ENCODE assay signal across 2 cellular contexts in genomic region chr1:214584805-214585766, GRCh38.
TF ChIP-seq lines count a peak whose summit lies in the region.

No MANE protein-coding gene starts in this region.

TF ChIP-seq in K562, 482 proteins besides CTCF, POLR2A, EP300 and RAD21:
- TF ChIP-seq ZNF197 (CRISPR knock-in tag; IDR thresholded peaks at IDR 0.05; ENCODE audit: low read depth) = no peak
- TF ChIP-seq HDAC6 (IDR thresholded peaks at IDR 0.05; ENCODE audit: low read depth, low read length) = no peak
- TF ChIP-seq TBL1XR1 (IDR thresholded peaks at IDR 0.05; ENCODE audit: low read length in 2 of 2) = no peak
- no peak for TF ChIP-seq FOXA1 (IDR thresholded peaks at IDR 0.05; ENCODE audit: borderline replicate concordance)
- TF ChIP-seq PHF8 (IDR thresholded peaks at IDR 0.05; ENCODE audit: borderline replicate concordance, low read length) = no peak
- no peak for TF ChIP-seq GABPB1 (CRISPR knock-in tag; IDR thresholded peaks at IDR 0.05)
- TF ChIP-seq RBM14 (IDR thresholded peaks at IDR 0.05; ENCODE audit: borderline replicate concordance, insufficient read depth, low read depth, low read length) = no peak
- no peak for TF ChIP-seq ELK3 (CRISPR knock-in tag; IDR thresholded peaks at IDR 0.05)
- TF ChIP-seq CGGBP1 (CRISPR knock-in tag; IDR thresholded peaks at IDR 0.05) = no peak
- no peak for TF ChIP-seq IFI16 (CRISPR knock-in tag; IDR thresholded peaks at IDR 0.05)
- no peak for TF ChIP-seq SAP30 (IDR thresholded peaks at IDR 0.05; ENCODE audit: borderline replicate concordance, insufficient read depth, low read depth, low read length, poor library complexity, severe bottlenecking)
- 0 out of 2 replicates have a peak, but pooled peaks have one; percentile 12 for TF ChIP-seq SMC3 (conservative IDR thresholded peaks at IDR 0.05; ENCODE audit: insufficient read depth, low read depth, low read length)
- TF ChIP-seq ZNF75A (CRISPR knock-in tag; IDR thresholded peaks at IDR 0.05) = 0 out of 2 replicates have a peak, but pooled peaks have one; percentile 16
- TF ChIP-seq KLF16 (IDR thresholded peaks at IDR 0.05) = peak; percentile 46; the same call in 1 of the 2 replicates
- TF ChIP-seq TSHZ1 (CRISPR knock-in tag; IDR thresholded peaks at IDR 0.05) = no peak
- TF ChIP-seq DMBX1 (CRISPR knock-in tag; IDR thresholded peaks at IDR 0.05; ENCODE audit: borderline replicate concordance) = no peak
- TF ChIP-seq NCOA2 (IDR thresholded peaks at IDR 0.05; ENCODE audit: partially characterized antibody in 2 of 2) = no peak
- TF ChIP-seq ZNF12 (CRISPR knock-in tag; IDR thresholded peaks at IDR 0.05) = no peak
- 0 out of 2 replicates have a peak, but pooled peaks have one; percentile 33 for TF ChIP-seq DEAF1 (CRISPR knock-in tag; IDR thresholded peaks at IDR 0.05)

TF ChIP-seq in HepG2, 621 proteins besides CTCF, POLR2A, EP300 and RAD21:
- peak; percentile 66 for TF ChIP-seq SMC3 (IDR thresholded peaks at IDR 0.05; ENCODE audit: low read length)
- TF ChIP-seq STAG1 (CRISPR knock-in tag; IDR thresholded peaks at IDR 0.05) = peak; percentile 88
- peak; percentile 50 to 51; a peak in 3 of 4 replicates for TF ChIP-seq MAFK (conservative IDR thresholded peaks at IDR 0.05 in 1 of 2, IDR thresholded peaks at IDR 0.05 in 1 of 2; ENCODE audit: low read length in 2 of 2)
- TF ChIP-seq TARDBP (CRISPR knock-in tag; IDR thresholded peaks at IDR 0.05) = no peak
- no peak for TF ChIP-seq GPBP1L1 (CRISPR knock-in tag; IDR thresholded peaks at IDR 0.05)
- 0 out of 2 replicates have a peak, but pooled peaks have one; percentile 17 for TF ChIP-seq MAFF (IDR thresholded peaks at IDR 0.05; ENCODE audit: low read depth, low read length)
